ENCODE assay signal across 8 cellular contexts in genomic region chr19:10228925-10229324, GRCh38. TPM values are rescaled to one million over a fixed set of nuclear protein-coding genes. Genes with fewer than 3 reads are reported as not detected.
DNase-seq lines count a peak whose midpoint lies in the region; ATAC-seq and TF ChIP-seq lines count a peak whose summit lies in the region.

No MANE protein-coding gene starts in this region.

- peak overlapping the region; percentile 51 for H3K27ac ChIP-seq in muscle layer of duodenum (ENCODE audit: low read length)

- in situ Hi-C loops in GM13977 (cut with MboI; ENCODE audit: low pct_unique_long_range_greater_than_20kb, low sequenced_read_pairs, unreplicated experiment), result no loop called here

- H3K4me1 ChIP-seq in muscle layer of duodenum (ENCODE audit: control insufficient read depth in 1 of 2, insufficient read depth in 2 of 2, low read length in 2 of 2), result peaks cover 5 to 31% of the 10 kb centered on the region in 2 donors

- H3K4me3 ChIP-seq in cardiac fibroblast (replicated peaks in 1 of 2; ENCODE audit: low read depth in 2 of 2, low read length in 2 of 2) (peak overlapping the region in 1 of 2 donors; percentile 1), muscle layer of duodenum (ENCODE audit: low read depth in 1 of 2, low read length in 2 of 2) (peak overlapping the region in 1 of 2 donors; percentile 5)

- H3K36me3 ChIP-seq in muscle layer of duodenum (ENCODE audit: control insufficient read depth in 1 of 2, insufficient read depth in 2 of 2, low read length in 2 of 2), result peaks cover 0 to 8% of the 10 kb centered on the region in 2 donors

- no peaks in the 10 kb centered on the region for H3K27me3 ChIP-seq in muscle layer of duodenum (ENCODE audit: low read depth, low read length)

- DNase-seq in CD1c-positive myeloid dendritic cell (ENCODE audit: extremely low spot score), result peak; percentile 56
- peak; percentile 75 for DNase-seq in GM13977 (ENCODE audit: low spot score)
- DNase-seq in SK-N-DZ (ENCODE audit: low spot score), result peak; percentile 58
- peak; percentile 61 to 77 for DNase-seq in cardiac fibroblast (ENCODE audit: low read depth in 2 of 2)
- DNase-seq in ecto neural progenitor cell (ENCODE audit: low spot score), result no peak
- no peak for DNase-seq in NCI-H2107 (lab: John Stamatoyannopoulos, UW)

- no peak for ATAC-seq in GM21717 (IDR thresholded peaks at IDR 0.05; ENCODE audit: unreplicated experiment)

- H3K9me3 ChIP-seq in muscle layer of duodenum (ENCODE audit: control insufficient read depth in 1 of 2, low read length in 2 of 2), result no peaks in the 10 kb centered on the region

- peak; percentile 61 for TF ChIP-seq CTCF in GM13977 (IDR thresholded peaks at IDR 0.05; ENCODE audit: extremely low read depth, insufficient read depth, missing control alignments)
- peak; percentile 56 for TF ChIP-seq CTCF in cardiac fibroblast (IDR thresholded peaks at IDR 0.05; ENCODE audit: low read depth, low read length)

RNA-seq across cellular contexts. Expression of gene S1PR2, which starts 2.2 kb away (rescaled TPM):
- 6.4 and 6.8 TPM in 2 replicates for polyA plus RNA-seq in SK-N-DZ (2014; cell fraction: cytosol; rRNA removed)
- polyA plus RNA-seq in SK-N-DZ (2014; cell fraction: nucleus; rRNA removed), result 1.7 and 2.3 TPM in 2 replicates

RNA-seq across cellular contexts. Expression of gene MRPL4, which starts 23.1 kb away (rescaled TPM):
- 112 and 129 TPM in 2 replicates for polyA plus RNA-seq in SK-N-DZ (2014; cell fraction: cytosol; rRNA removed)
- polyA plus RNA-seq in SK-N-DZ (2014; cell fraction: nucleus; rRNA removed), result 104 and 119 TPM in 2 replicates

RNA-seq across cellular contexts. Expression of gene DNMT1, which starts 34.2 kb away (rescaled TPM):
- 125 and 137 TPM in 2 replicates for polyA plus RNA-seq in SK-N-DZ (2014; cell fraction: cytosol; rRNA removed)
- 401 and 420 TPM in 2 replicates for polyA plus RNA-seq in SK-N-DZ (2014; cell fraction: nucleus; rRNA removed)

RNA-seq across cellular contexts. Expression of gene ICAM1, which starts 42.0 kb away (rescaled TPM):
- polyA plus RNA-seq in SK-N-DZ (2014; cell fraction: cytosol; rRNA removed), result 0.16 TPM in 1 of 2 replicates, not detected in the other
- not detected in 2 replicates for polyA plus RNA-seq in SK-N-DZ (2014; cell fraction: nucleus; rRNA removed)

RNA-seq across cellular contexts. Expression of gene ICAM4, which starts 57.8 kb away (rescaled TPM):
- polyA plus RNA-seq in SK-N-DZ (2014; cell fraction: cytosol; rRNA removed), result not detected in 2 replicates
- polyA plus RNA-seq in SK-N-DZ (2014; cell fraction: nucleus; rRNA removed), result not detected in 2 replicates

Comparison
In these comparisons a context has a peak if more than half of its experiments do, and no peak if none do; other contexts are left out.
1. DNase-seq: peak in CD1c-positive myeloid dendritic cell (single experiment), GM13977 (single experiment), SK-N-DZ (single experiment) and cardiac fibroblast (2 of 2); none in ecto neural progenitor cell (single experiment) and NCI-H2107 (single experiment).